In the genomic region with DNA sequence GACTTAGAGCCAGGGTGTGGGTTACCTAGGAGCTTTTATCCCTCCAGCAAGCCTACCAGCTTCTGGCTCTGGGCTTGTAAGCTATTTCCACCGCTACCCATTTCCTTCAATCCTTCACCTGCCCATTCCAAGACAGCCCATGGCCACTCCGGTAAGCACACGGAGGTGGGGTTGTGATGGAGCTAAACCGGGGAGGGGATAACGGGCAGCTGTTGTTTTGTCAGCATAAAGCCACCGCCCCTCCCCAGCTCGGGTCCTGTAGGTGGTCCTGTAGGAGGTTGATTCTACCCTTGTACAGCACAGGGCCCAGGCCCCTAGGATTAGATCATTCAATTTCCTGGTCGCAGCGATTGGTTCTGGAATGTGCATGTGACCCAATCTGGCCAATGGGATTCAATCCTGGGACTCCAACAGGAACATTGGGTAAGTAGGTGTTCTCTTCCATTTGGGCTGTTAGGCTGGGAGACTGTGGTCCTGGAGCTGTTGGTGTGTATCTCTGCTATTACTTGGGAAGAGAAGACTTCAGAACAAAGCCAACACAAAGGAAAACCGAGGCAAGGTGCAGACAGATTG, we compare ENCODE assay signal across 3 cellular contexts.
TF ChIP-seq lines count a peak whose summit lies in the region.

No MANE protein-coding gene starts in this region.

TF ChIP-seq in GM23338, 12 proteins besides CTCF, POLR2A, EP300 and RAD21 (continues in another document):
- TF ChIP-seq STAT1 (IDR thresholded peaks at IDR 0.05; ENCODE audit: unreplicated experiment) (no peak), JUNB (IDR thresholded peaks at IDR 0.05; ENCODE audit: unreplicated experiment) (no peak), POLR2AphosphoS5 (IDR thresholded peaks at IDR 0.05; ENCODE audit: low read depth) (no peak), ZNF462 (CRISPR knock-in tag; IDR thresholded peaks at IDR 0.05) (no peak)

TF ChIP-seq in IMR-90, 13 proteins besides CTCF, POLR2A, EP300 and RAD21:
- TF ChIP-seq RCOR1 (IDR thresholded peaks at IDR 0.05; ENCODE audit: insufficient replicate concordance, low read length): no peak
- TF ChIP-seq USF2 (IDR thresholded peaks at IDR 0.05; ENCODE audit: low read depth, low read length): peak; percentile 25; the same call in 1 of the 2 replicates

TF ChIP-seq in GM12878, 131 proteins besides CTCF, POLR2A, EP300 and RAD21:
- TF ChIP-seq, protein P1, sequence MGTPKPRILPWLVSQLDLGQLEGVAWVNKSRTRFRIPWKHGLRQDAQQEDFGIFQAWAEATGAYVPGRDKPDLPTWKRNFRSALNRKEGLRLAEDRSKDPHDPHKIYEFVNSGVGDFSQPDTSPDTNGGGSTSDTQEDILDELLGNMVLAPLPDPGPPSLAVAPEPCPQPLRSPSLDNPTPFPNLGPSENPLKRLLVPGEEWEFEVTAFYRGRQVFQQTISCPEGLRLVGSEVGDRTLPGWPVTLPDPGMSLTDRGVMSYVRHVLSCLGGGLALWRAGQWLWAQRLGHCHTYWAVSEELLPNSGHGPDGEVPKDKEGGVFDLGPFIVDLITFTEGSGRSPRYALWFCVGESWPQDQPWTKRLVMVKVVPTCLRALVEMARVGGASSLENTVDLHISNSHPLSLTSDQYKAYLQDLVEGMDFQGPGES (IDR thresholded peaks at IDR 0.05): no peak
- TF ChIP-seq ZNF217 (IDR thresholded peaks at IDR 0.05) (no peak), JUNB (IDR thresholded peaks at IDR 0.05) (no peak), HDAC6 (IDR thresholded peaks at IDR 0.05; ENCODE audit: unreplicated experiment) (no peak), USF1 (IDR thresholded peaks at IDR 0.05; ENCODE audit: borderline replicate concordance, extremely low read length, insufficient read depth, low read depth, low read length) (peak; percentile 39)
